17 cellular contexts compared by ENCODE assay signal in the genomic region with DNA sequence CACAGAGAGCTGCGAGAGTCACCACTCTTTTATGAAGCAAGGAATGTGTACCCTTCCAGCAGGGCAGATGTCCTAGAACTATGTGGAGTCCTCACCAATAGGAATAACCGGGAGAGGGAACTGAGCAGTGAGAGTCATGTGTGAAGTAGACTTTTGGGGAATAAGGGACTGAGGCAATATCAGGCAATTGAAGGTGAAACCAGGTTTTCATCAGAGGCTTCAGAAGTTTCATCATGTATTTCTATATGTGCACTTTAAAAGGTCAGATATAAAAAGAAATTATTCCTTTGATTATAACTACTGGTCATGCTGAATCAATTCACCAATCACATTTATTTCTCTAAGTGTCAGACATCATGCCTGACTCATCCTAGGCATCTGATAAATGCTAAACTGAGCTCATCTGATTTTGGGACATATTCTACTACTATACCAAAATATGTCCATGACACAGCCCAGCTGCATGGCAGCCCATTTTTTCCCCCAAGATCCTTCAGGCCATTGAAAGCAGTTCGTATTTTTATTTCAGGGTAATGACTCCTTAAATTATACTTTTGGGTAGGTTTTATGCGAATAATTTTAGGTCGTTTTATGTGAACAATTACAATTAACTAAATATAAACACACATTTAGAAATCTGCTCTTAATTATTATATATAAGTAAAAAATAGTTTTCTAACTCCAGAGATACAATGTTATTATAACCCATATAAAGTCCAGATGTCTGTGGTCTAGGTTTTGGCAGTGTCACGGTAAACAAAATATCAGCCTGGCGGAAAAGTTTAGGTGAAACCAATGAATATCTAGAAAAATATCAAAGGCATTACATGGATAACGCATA. TPM values are rescaled to one million over a fixed set of nuclear protein-coding genes. Genes with fewer than 3 reads are reported as not detected.
"Had no signal": no experiment of that assay in that cellular context is flagged by ENCODE, and none has a peak within 500 bp of the region (broad histone marks: within the 10 kb centered on the region; RNA-seq: fewer than 3 reads in every experiment).

No MANE protein-coding gene starts in this region.

- H3K4me1 Mint-ChIP-seq: activated CD4-positive, alpha-beta memory T cell treated with anti-CD3 and anti-CD28 coated beads, Interleukin-2, amount 10 ng/mL, durations not matched to agents 7 days and 5 days; activated naive CD8-positive, alpha-beta T cell treated with anti-CD3 and anti-CD28 coated beads, Interleukin-2, amount 10 ng/mL, durations not matched to agents 7 days and 5 days; natural killer cell; T-cell had no signal

- H3K27me3 ChIP-seq: heart right ventricle, left lung, sigmoid colon, upper lobe of left lung had no signal

- H3K4me3 ChIP-seq: heart right ventricle, left lung, psoas muscle, sigmoid colon, upper lobe of left lung had no signal

- H3K36me3 Mint-ChIP-seq: activated naive CD8-positive, alpha-beta T cell treated with anti-CD3 and anti-CD28 coated beads, Interleukin-2, amount 10 ng/mL, durations not matched to agents 7 days and 5 days; natural killer cell had no signal

- H3K27ac Mint-ChIP-seq: activated CD4-positive, alpha-beta memory T cell treated with anti-CD3 and anti-CD28 coated beads, Interleukin-2, amount 10 ng/mL, durations not matched to agents 7 days and 5 days; activated naive CD8-positive, alpha-beta T cell treated with anti-CD3 and anti-CD28 coated beads, Interleukin-2, amount 10 ng/mL, durations not matched to agents 7 days and 5 days; activated T-cell treated with anti-CD3 and anti-CD28 coated beads, Interleukin-2, amount 50 U/mL, for 72 hours; natural killer cell; T-cell had no signal

- H3K9me3 Mint-ChIP-seq: activated CD4-positive, alpha-beta memory T cell treated with anti-CD3 and anti-CD28 coated beads, Interleukin-2, amount 10 ng/mL, durations not matched to agents 7 days and 5 days; activated naive CD8-positive, alpha-beta T cell treated with anti-CD3 and anti-CD28 coated beads, Interleukin-2, amount 10 ng/mL, durations not matched to agents 7 days and 5 days had no signal

- H3K4me3 Mint-ChIP-seq: activated CD4-positive, alpha-beta memory T cell treated with anti-CD3 and anti-CD28 coated beads, Interleukin-2, amount 10 ng/mL, durations not matched to agents 7 days and 5 days; activated naive CD8-positive, alpha-beta T cell treated with anti-CD3 and anti-CD28 coated beads, Interleukin-2, amount 10 ng/mL, durations not matched to agents 7 days and 5 days; activated T-cell treated with anti-CD3 and anti-CD28 coated beads, Interleukin-2, amount 50 U/mL, for 72 hours; natural killer cell; T-cell had no signal

- DNase-seq: activated CD4-positive, alpha-beta memory T cell treated with anti-CD3 and anti-CD28 coated beads, Interleukin-2, amount 10 ng/mL, durations not matched to agents 7 days and 5 days; activated naive CD8-positive, alpha-beta T cell treated with anti-CD3 and anti-CD28 coated beads, Interleukin-2, amount 10 ng/mL, durations not matched to agents 7 days and 5 days; activated T-cell treated with anti-CD3 and anti-CD28 coated beads, Interleukin-2, amount 50 U/mL, for 72 hours; aorta; effector CD4-positive, alpha-beta T cell; heart right ventricle; left lung; natural killer cell; psoas muscle; sigmoid colon; stimulated activated CD4-positive, alpha-beta T cell treated with anti-CD3 and anti-CD28 coated beads, Interleukin-12 subunit alpha, Interleukin-12 subunit beta, amount 100 ng/mL, for 4 hours; stimulated activated naive CD4-positive, alpha-beta T cell; T-cell; T1000; upper lobe of left lung had no signal

- H3K36me3 ChIP-seq: heart right ventricle, left lung, sigmoid colon, upper lobe of left lung had no signal

- ATAC-seq: activated T-cell treated with anti-CD3 and anti-CD28 coated beads, Interleukin-2, amount 50 U/mL, for 72 hours; heart right ventricle; left lung; natural killer cell; psoas muscle; T-cell had no signal

- H3K4me1 ChIP-seq: heart right ventricle, left lung, psoas muscle, sigmoid colon, upper lobe of left lung had no signal

- H3K27ac ChIP-seq: heart right ventricle, left lung, psoas muscle, sigmoid colon, upper lobe of left lung had no signal

RNA-seq across cellular contexts. Expression of gene VTCN1, which starts 22.2 kb away (rescaled TPM):
- total RNA-seq: activated CD4-positive, alpha-beta memory T cell treated with anti-CD3 and anti-CD28 coated beads, Interleukin-2, amount 10 ng/mL, durations not matched to agents 7 days and 5 days; activated naive CD8-positive, alpha-beta T cell treated with anti-CD3 and anti-CD28 coated beads, Interleukin-2, amount 10 ng/mL, durations not matched to agents 7 days and 5 days; activated T-cell treated with anti-CD3 and anti-CD28 coated beads, Interleukin-2, amount 50 U/mL, for 72 hours; natural killer cell; omental fat pad; sigmoid colon; T-cell had no signal
- polyA plus RNA-seq: heart right ventricle, keratinocyte, sigmoid colon had no signal
